17 cellular contexts compared by ENCODE assay signal in the genomic region with DNA sequence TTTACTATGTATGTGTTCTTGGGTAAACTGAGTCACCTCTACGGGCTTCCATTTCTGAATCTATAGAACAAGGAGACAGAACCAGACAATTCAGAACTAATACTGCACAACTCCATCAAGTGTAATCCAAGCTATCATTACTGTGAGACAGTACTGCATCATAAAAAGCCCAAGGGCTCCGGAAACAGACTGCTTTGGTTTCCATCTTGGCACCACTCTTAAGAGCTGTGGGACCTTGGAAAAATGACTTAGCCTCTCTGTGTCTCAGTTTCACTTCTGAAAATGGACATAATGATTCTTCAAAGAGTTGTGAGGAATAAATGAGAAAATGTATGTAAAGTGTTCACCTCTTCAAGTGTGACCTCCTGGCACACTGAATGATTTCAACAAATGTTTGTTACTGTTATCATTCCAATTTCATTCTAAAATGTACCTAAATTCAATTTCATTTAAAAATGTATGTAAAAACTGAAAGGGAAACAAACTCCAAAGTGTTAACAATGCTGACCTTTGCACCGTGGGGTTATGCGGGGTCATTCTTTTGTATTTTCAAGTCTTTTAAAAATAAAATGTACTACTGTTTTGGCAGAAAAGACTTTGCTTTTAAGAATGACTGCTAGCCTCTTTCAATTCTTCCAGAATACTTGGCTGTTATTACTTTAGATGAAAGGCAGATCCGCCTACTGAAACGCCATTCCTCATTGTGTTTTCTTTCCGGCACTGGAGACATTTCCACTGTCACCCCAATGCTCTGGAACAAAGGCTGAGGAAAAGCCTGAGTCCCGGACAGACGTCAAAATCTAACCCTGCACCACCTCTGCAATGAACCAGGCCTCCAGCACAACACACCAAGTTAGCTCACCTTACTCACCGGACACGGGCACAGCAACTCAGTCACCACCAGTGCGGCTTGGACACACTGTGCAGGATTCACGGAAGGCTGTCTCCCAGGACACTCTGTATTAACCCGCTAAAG.
A peak's percentile ranks its signal among the peaks of the same experiment; 100 is the strongest.
DNase-seq lines count a peak whose midpoint lies in the region; ATAC-seq lines count a peak whose summit lies in the region.
"Had no signal": no experiment of that assay in that cellular context is flagged by ENCODE, and none has a peak within 500 bp of the region (broad histone marks: within the 10 kb centered on the region; RNA-seq: fewer than 3 reads in every experiment).

No MANE protein-coding gene starts in this region.

- H3K27me3 Mint-ChIP-seq in memory B cell = no peaks in the 10 kb centered on the region
- no peaks in the 10 kb centered on the region for H3K27me3 Mint-ChIP-seq in activated naive CD8-positive, alpha-beta T cell treated with anti-CD3 and anti-CD28 coated beads, Interleukin-2, amount 50 U/mL, for 24 hours
- H3K27me3 Mint-ChIP-seq in stimulated activated memory B cell treated with anti-CD40 and anti-IgM and Interleukin-4, amounts not matched to agents 10 μg/mL and 1 μg/mL and 100 μg/mL, for 72 hours = no peaks in the 10 kb centered on the region
- H3K27me3 Mint-ChIP-seq: effector memory CD8-positive, alpha-beta T cell had no signal

- no peak overlapping the region for H3K4me3 Mint-ChIP-seq in memory B cell
- H3K4me3 Mint-ChIP-seq in activated naive CD8-positive, alpha-beta T cell treated with anti-CD3 and anti-CD28 coated beads, Interleukin-2, amount 50 U/mL, for 24 hours = no peak overlapping the region
- no peak overlapping the region for H3K4me3 Mint-ChIP-seq in stimulated activated memory B cell treated with anti-CD40 and anti-IgM and Interleukin-4, amounts not matched to agents 10 μg/mL and 1 μg/mL and 100 μg/mL, for 72 hours
- H3K4me3 Mint-ChIP-seq: activated CD8-positive, alpha-beta memory T cell treated with anti-CD3 and anti-CD28 coated beads, Interleukin-2, amount 10 ng/mL, durations not matched to agents 7 days and 5 days; effector memory CD8-positive, alpha-beta T cell had no signal

- peaks cover 7% of the 10 kb centered on the region for H3K36me3 Mint-ChIP-seq in memory B cell
- no peaks in the 10 kb centered on the region for H3K36me3 Mint-ChIP-seq in activated naive CD8-positive, alpha-beta T cell treated with anti-CD3 and anti-CD28 coated beads, Interleukin-2, amount 50 U/mL, for 24 hours (ENCODE audit: low read depth)
- H3K36me3 Mint-ChIP-seq in stimulated activated memory B cell treated with anti-CD40 and anti-IgM and Interleukin-4, amounts not matched to agents 10 μg/mL and 1 μg/mL and 100 μg/mL, for 72 hours = peaks cover 18% of the 10 kb centered on the region
- H3K36me3 Mint-ChIP-seq: activated CD8-positive, alpha-beta memory T cell treated with anti-CD3 and anti-CD28 coated beads, Interleukin-2, amount 10 ng/mL, durations not matched to agents 7 days and 5 days had no signal

- H3K4me1 Mint-ChIP-seq in memory B cell = peaks cover 6% of the 10 kb centered on the region
- no peaks in the 10 kb centered on the region for H3K4me1 Mint-ChIP-seq in activated naive CD8-positive, alpha-beta T cell treated with anti-CD3 and anti-CD28 coated beads, Interleukin-2, amount 50 U/mL, for 24 hours
- peaks cover 4% of the 10 kb centered on the region for H3K4me1 Mint-ChIP-seq in stimulated activated memory B cell treated with anti-CD40 and anti-IgM and Interleukin-4, amounts not matched to agents 10 μg/mL and 1 μg/mL and 100 μg/mL, for 72 hours
- H3K4me1 Mint-ChIP-seq: activated CD8-positive, alpha-beta memory T cell treated with anti-CD3 and anti-CD28 coated beads, Interleukin-2, amount 10 ng/mL, durations not matched to agents 7 days and 5 days had no signal

- intact Hi-C loops in sciatic nerve (cut with DNase I) = no loop called here

- ATAC-seq in memory B cell (ENCODE audit: low read depth) (no peak), sciatic nerve (peak; percentile 65)
- no peak for ATAC-seq in activated naive CD8-positive, alpha-beta T cell treated with anti-CD3 and anti-CD28 coated beads, Interleukin-2, amount 50 U/mL, for 24 hours
- no peak for ATAC-seq in stimulated activated memory B cell treated with anti-CD40 and anti-IgM and Interleukin-4, amounts not matched to agents 10 μg/mL and 1 μg/mL and 100 μg/mL, for 72 hours
- ATAC-seq: activated CD8-positive, alpha-beta memory T cell treated with anti-CD3 and anti-CD28 coated beads, Interleukin-2, amount 10 ng/mL, durations not matched to agents 7 days and 5 days; effector memory CD8-positive, alpha-beta T cell; stimulated activated naive CD8-positive, alpha-beta T cell treated with anti-CD3 and anti-CD28 coated beads, Interleukin-15, Interleukin-2, amounts not matched to agents 100 U/mL and 50 U/mL, for 24 hours had no signal

- DNase-seq in Ammon's horn (ENCODE audit: low spot score) (peak; percentile 16), epithelial cell of prostate (ENCODE audit: low read depth, low spot score) (no peak), memory B cell (ENCODE audit: low spot score in 2 of 2) (no peak), sciatic nerve (ENCODE audit: low spot score) (no peak), T-helper 1 cell (no peak), NCI-H774 (lab: John Stamatoyannopoulos, UW) (no peak)
- DNase-seq in activated naive CD8-positive, alpha-beta T cell treated with anti-CD3 and anti-CD28 coated beads, Interleukin-2, amount 50 U/mL, for 24 hours = no peak
- DNase-seq: activated CD8-positive, alpha-beta memory T cell treated with anti-CD3 and anti-CD28 coated beads, Interleukin-2, amount 10 ng/mL, durations not matched to agents 7 days and 5 days; activated naive CD4-positive, alpha-beta T cell treated with Interleukin-2 at 50 U/mL for 16 hours; Caco-2; effector memory CD8-positive, alpha-beta T cell; glutamatergic neuron; GOT3; KG1; NCI-H1417 treated with DMSO at 0.1 percent for 48 hours; stimulated activated naive CD8-positive, alpha-beta T cell treated with anti-CD3 and anti-CD28 coated beads, Interleukin-15, Interleukin-2, amounts not matched to agents 100 U/mL and 50 U/mL, for 24 hours had no signal

- peak overlapping the region; percentile 6 for H3K27ac ChIP-seq in epithelial cell of prostate

- peak overlapping the region; percentile 28 for H3K27ac Mint-ChIP-seq in memory B cell
- no peak overlapping the region for H3K27ac Mint-ChIP-seq in activated naive CD8-positive, alpha-beta T cell treated with anti-CD3 and anti-CD28 coated beads, Interleukin-2, amount 50 U/mL, for 24 hours
- H3K27ac Mint-ChIP-seq in stimulated activated memory B cell treated with anti-CD40 and anti-IgM and Interleukin-4, amounts not matched to agents 10 μg/mL and 1 μg/mL and 100 μg/mL, for 72 hours = no peak overlapping the region
- H3K27ac Mint-ChIP-seq: activated CD8-positive, alpha-beta memory T cell treated with anti-CD3 and anti-CD28 coated beads, Interleukin-2, amount 10 ng/mL, durations not matched to agents 7 days and 5 days; effector memory CD8-positive, alpha-beta T cell had no signal

- no peaks in the 10 kb centered on the region for H3K9me3 Mint-ChIP-seq in memory B cell
- no peaks in the 10 kb centered on the region for H3K9me3 Mint-ChIP-seq in activated naive CD8-positive, alpha-beta T cell treated with anti-CD3 and anti-CD28 coated beads, Interleukin-2, amount 50 U/mL, for 24 hours
- no peaks in the 10 kb centered on the region for H3K9me3 Mint-ChIP-seq in stimulated activated memory B cell treated with anti-CD40 and anti-IgM and Interleukin-4, amounts not matched to agents 10 μg/mL and 1 μg/mL and 100 μg/mL, for 72 hours
- H3K9me3 Mint-ChIP-seq: effector memory CD8-positive, alpha-beta T cell had no signal
